Comparison of ENCODE assay signal across 25 cellular contexts in genomic region chr9:123283455-123283854, GRCh38.
"Had no signal": no experiment of that assay in that cellular context is flagged by ENCODE, and none has a peak within 500 bp of the region (broad histone marks: within the 10 kb centered on the region; RNA-seq: fewer than 3 reads in every experiment).

No MANE protein-coding gene starts in this region.

- H3K27ac ChIP-seq: hepatocyte, ovary, right lobe of liver, stomach, testis, tibial nerve, uterus had no signal

- H3K4me1 Mint-ChIP-seq: mesothelial cell of epicardium had no signal

- H3K4me1 ChIP-seq: right lobe of liver, testis, tibial nerve, uterus had no signal

- H3K4me3 Mint-ChIP-seq: mesothelial cell of epicardium; naive thymus-derived CD4-positive, alpha-beta T cell; natural killer cell treated with Interleukin-12 subunit alpha and Interleukin-12 subunit beta and Interleukin-15 and Interleukin-18, amount 100 ng/mL, for 72 hours; stimulated activated naive B cell treated with anti-CD40 and anti-IgM and Interleukin-4, amounts not matched to agents 10 μg/mL and 1 μg/mL and 100 μg/mL, for 72 hours; type B pancreatic cell had no signal

- DNase-seq: heart right ventricle; islet precursor cell; left cardiac atrium; mesendoderm; naive thymus-derived CD4-positive, alpha-beta T cell; ovary; right lobe of liver; stimulated activated CD4-positive, alpha-beta T cell treated with anti-CD3 and anti-CD28 coated beads, Interleukin-12 subunit alpha, Interleukin-12 subunit beta, amount 100 ng/mL, for 4 hours; stimulated activated CD4-positive, alpha-beta T cell treated with anti-CD3 and anti-CD28 coated beads, Interleukin-15, amount 100 ng/mL, for 24 hours; stimulated activated CD4-positive, alpha-beta T cell treated with anti-CD3 and anti-CD28 coated beads, Interleukin-2, amount 100 ng/mL, for 24 hours; stimulated activated CD4-positive, alpha-beta T cell treated with anti-CD3 and anti-CD28 coated beads, Interleukin-4, amount 100 ng/mL, for 1 hour; stimulated activated naive B cell treated with anti-CD40 and anti-IgM and Interleukin-4, amounts not matched to agents 10 μg/mL and 1 μg/mL and 100 μg/mL, for 72 hours; stimulated activated naive CD8-positive, alpha-beta T cell treated with anti-CD3 and anti-CD28 coated beads, Interleukin-15, Interleukin-2, amounts not matched to agents 100 U/mL and 50 U/mL, for 24 hours; stomach; testis; uterus had no signal

- H3K9me3 ChIP-seq: heart right ventricle, ovary, right atrium auricular region, right lobe of liver, testis, tibial nerve, uterus had no signal

- ATAC-seq: left lobe of liver; naive thymus-derived CD4-positive, alpha-beta T cell; natural killer cell treated with Interleukin-12 subunit alpha and Interleukin-12 subunit beta and Interleukin-15 and Interleukin-18, amount 100 ng/mL, for 72 hours; stimulated activated naive CD8-positive, alpha-beta T cell treated with anti-CD3 and anti-CD28 coated beads, Interleukin-15, Interleukin-2, amounts not matched to agents 100 U/mL and 50 U/mL, for 24 hours had no signal

- H3K36me3 ChIP-seq: heart right ventricle, ovary, right atrium auricular region, right lobe of liver, stomach, tibial nerve, uterus had no signal

- H3K27ac Mint-ChIP-seq: mesothelial cell of epicardium; naive thymus-derived CD4-positive, alpha-beta T cell; natural killer cell treated with Interleukin-12 subunit alpha and Interleukin-12 subunit beta and Interleukin-15 and Interleukin-18, amount 100 ng/mL, for 72 hours; progenitor cell of endocrine pancreas; stimulated activated naive B cell treated with anti-CD40 and anti-IgM and Interleukin-4, amounts not matched to agents 10 μg/mL and 1 μg/mL and 100 μg/mL, for 72 hours; type B pancreatic cell had no signal

- H3K27me3 Mint-ChIP-seq: progenitor cell of endocrine pancreas; stimulated activated naive B cell treated with anti-CD40 and anti-IgM and Interleukin-4, amounts not matched to agents 10 μg/mL and 1 μg/mL and 100 μg/mL, for 72 hours; type B pancreatic cell had no signal

- H3K9me3 Mint-ChIP-seq: type B pancreatic cell had no signal

- H3K4me3 ChIP-seq: heart right ventricle, hepatocyte, lung, ovary, right atrium auricular region, right lobe of liver, stomach, testis, tibial nerve, uterus had no signal

- H3K27me3 ChIP-seq: ovary, right atrium auricular region, right lobe of liver, stomach, testis, tibial nerve, uterus had no signal

- H3K36me3 Mint-ChIP-seq: mesothelial cell of epicardium; naive thymus-derived CD4-positive, alpha-beta T cell; natural killer cell treated with Interleukin-12 subunit alpha and Interleukin-12 subunit beta and Interleukin-15 and Interleukin-18, amount 100 ng/mL, for 72 hours; stimulated activated naive B cell treated with anti-CD40 and anti-IgM and Interleukin-4, amounts not matched to agents 10 μg/mL and 1 μg/mL and 100 μg/mL, for 72 hours; type B pancreatic cell had no signal
